19 cellular contexts compared by ENCODE assay signal in genomic region chr6:31468316-31468715, GRCh38.
"Had no signal": no experiment of that assay in that cellular context is flagged by ENCODE, and none has a peak within 500 bp of the region (broad histone marks: within the 10 kb centered on the region; RNA-seq: fewer than 3 reads in every experiment).

No MANE protein-coding gene starts in this region.

- H3K27ac ChIP-seq: adrenal gland, breast epithelium, esophagus muscularis mucosa, gastroesophageal sphincter, heart right ventricle, thyroid gland, WERI-Rb-1 had no signal

- H3K4me3 Mint-ChIP-seq: activated CD4-positive, alpha-beta memory T cell treated with anti-CD3 and anti-CD28 coated beads, Interleukin-2, amount 10 ng/mL, durations not matched to agents 7 days and 5 days; activated CD4-positive, alpha-beta T cell treated with anti-CD3 and anti-CD28 coated beads for 36 hours; activated CD8-positive, alpha-beta memory T cell treated with anti-CD3 and anti-CD28 coated beads, Interleukin-2, amount 10 ng/mL, durations not matched to agents 7 days and 5 days; activated naive CD4-positive, alpha-beta T cell treated with anti-CD3 and anti-CD28 coated beads for 36 hours; nephron had no signal

- H3K27me3 ChIP-seq: adrenal gland, breast epithelium, esophagus muscularis mucosa, gastroesophageal sphincter, heart right ventricle, thyroid gland had no signal

- H3K9me3 ChIP-seq: adrenal gland, breast epithelium, esophagus muscularis mucosa, gastroesophageal sphincter, heart right ventricle, thyroid gland had no signal

- H3K27me3 Mint-ChIP-seq: activated CD4-positive, alpha-beta memory T cell treated with anti-CD3 and anti-CD28 coated beads, Interleukin-2, amount 10 ng/mL, durations not matched to agents 7 days and 5 days; activated CD4-positive, alpha-beta T cell treated with anti-CD3 and anti-CD28 coated beads for 36 hours; activated CD8-positive, alpha-beta memory T cell treated with anti-CD3 and anti-CD28 coated beads, Interleukin-2, amount 10 ng/mL, durations not matched to agents 7 days and 5 days had no signal

- H3K4me1 ChIP-seq: breast epithelium, thyroid gland had no signal

- H3K9me3 Mint-ChIP-seq: activated CD4-positive, alpha-beta memory T cell treated with anti-CD3 and anti-CD28 coated beads, Interleukin-2, amount 10 ng/mL, durations not matched to agents 7 days and 5 days; activated naive CD4-positive, alpha-beta T cell treated with anti-CD3 and anti-CD28 coated beads for 36 hours; activated T-helper 2 cell treated with anti-CD3 and anti-CD28 coated beads, Interferon-gamma antibody, Interleukin-2, Interleukin-4, amounts not matched to agents 10 μg/mL and 5 μg/mL and 100 μg/mL, durations not matched to agents 14 hours and 24 hours and 36 hours; nephron had no signal

- H3K36me3 ChIP-seq: adrenal gland, breast epithelium, esophagus muscularis mucosa, gastroesophageal sphincter, thyroid gland, WERI-Rb-1 had no signal

- DNase-seq: activated CD4-positive, alpha-beta memory T cell treated with anti-CD3 and anti-CD28 coated beads, Interleukin-2, amount 10 ng/mL, durations not matched to agents 7 days and 5 days; activated CD4-positive, alpha-beta T cell treated with anti-CD3 and anti-CD28 coated beads for 36 hours; activated CD8-positive, alpha-beta memory T cell treated with anti-CD3 and anti-CD28 coated beads, Interleukin-2, amount 10 ng/mL, durations not matched to agents 7 days and 5 days; activated naive CD4-positive, alpha-beta T cell treated with anti-CD3 and anti-CD28 coated beads for 36 hours; adrenal gland; cerebellar nuclear complex; effector CD4-positive, alpha-beta T cell; heart right ventricle; left ventricle myocardium superior; posterior cingulate gyrus; stimulated activated CD8-positive, alpha-beta memory T cell treated with anti-CD3 and anti-CD28 coated beads, Interleukin-4, amount 100 ng/mL, for 48 hours; stimulated activated naive CD4-positive, alpha-beta T cell treated with Interleukin-2 at 50 U/mL for 16 hours; thyroid gland; WERI-Rb-1 had no signal

- ATAC-seq: activated CD4-positive, alpha-beta T cell treated with anti-CD3 and anti-CD28 coated beads for 36 hours; activated CD8-positive, alpha-beta memory T cell treated with anti-CD3 and anti-CD28 coated beads, Interleukin-2, amount 10 ng/mL, durations not matched to agents 7 days and 5 days; gastroesophageal sphincter; heart right ventricle; left ventricle myocardium superior had no signal

- H3K27ac Mint-ChIP-seq: activated CD4-positive, alpha-beta memory T cell treated with anti-CD3 and anti-CD28 coated beads, Interleukin-2, amount 10 ng/mL, durations not matched to agents 7 days and 5 days; activated CD4-positive, alpha-beta T cell treated with anti-CD3 and anti-CD28 coated beads for 36 hours; activated naive CD4-positive, alpha-beta T cell treated with anti-CD3 and anti-CD28 coated beads for 36 hours; activated T-helper 2 cell treated with anti-CD3 and anti-CD28 coated beads, Interferon-gamma antibody, Interleukin-2, Interleukin-4, amounts not matched to agents 10 μg/mL and 5 μg/mL and 100 μg/mL, durations not matched to agents 14 hours and 24 hours and 36 hours; nephron had no signal

- H3K4me3 ChIP-seq: adrenal gland, breast epithelium, esophagus muscularis mucosa, gastroesophageal sphincter, heart right ventricle, thyroid gland had no signal
